ENCODE assay signal across 1 cellular context in the genomic region with DNA sequence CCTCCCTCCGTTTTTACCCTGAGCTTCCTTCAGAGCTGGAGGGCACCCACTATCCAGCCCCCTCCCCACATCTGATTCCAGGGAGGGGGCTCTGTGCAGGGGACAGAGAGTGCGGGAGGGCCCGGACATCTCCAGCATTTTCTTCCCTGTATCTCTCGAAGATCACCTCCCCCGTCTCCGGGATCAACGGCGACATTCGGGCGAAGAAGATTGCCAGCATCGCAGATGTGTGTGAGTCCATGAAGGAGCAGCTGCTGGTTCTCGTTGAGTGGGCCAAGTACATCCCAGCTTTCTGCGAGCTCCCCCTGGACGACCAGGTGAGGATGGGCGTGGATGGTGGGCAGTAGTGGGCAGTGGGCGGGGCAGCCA.
TF ChIP-seq lines count a peak whose summit lies in the region.

No MANE protein-coding gene starts in this region.

TF ChIP-seq in HepG2, 621 proteins besides CTCF, POLR2A, EP300 and RAD21 (continues in another document):
- TF ChIP-seq RFXAP (CRISPR knock-in tag; IDR thresholded peaks at IDR 0.05; ENCODE audit: borderline replicate concordance): no peak
- TF ChIP-seq ZC3H13 (CRISPR knock-in tag; IDR thresholded peaks at IDR 0.05): 0 out of 2 replicates have a peak, but pooled peaks have one; percentile 9
- peak; percentile 18 for TF ChIP-seq IKZF4 (CRISPR knock-in tag; IDR thresholded peaks at IDR 0.05; ENCODE audit: borderline replicate concordance, low read depth, not compliant biosample characterization)
- TF ChIP-seq KDM6A (CRISPR knock-in tag; IDR thresholded peaks at IDR 0.05; ENCODE audit: low read depth): no peak
- TF ChIP-seq ZBTB8A (CRISPR knock-in tag; IDR thresholded peaks at IDR 0.05; ENCODE audit: borderline replicate concordance, low read depth): no peak
- TF ChIP-seq CBFB (CRISPR knock-in tag; IDR thresholded peaks at IDR 0.05): no peak
- no peak for TF ChIP-seq ZNF256 (CRISPR knock-in tag; conservative IDR thresholded peaks at IDR 0.05)
- 0 out of 2 replicates have a peak, but pooled peaks have one; percentile 48 for TF ChIP-seq ZNF572 (CRISPR knock-in tag; IDR thresholded peaks at IDR 0.05)
- TF ChIP-seq, protein P1, sequence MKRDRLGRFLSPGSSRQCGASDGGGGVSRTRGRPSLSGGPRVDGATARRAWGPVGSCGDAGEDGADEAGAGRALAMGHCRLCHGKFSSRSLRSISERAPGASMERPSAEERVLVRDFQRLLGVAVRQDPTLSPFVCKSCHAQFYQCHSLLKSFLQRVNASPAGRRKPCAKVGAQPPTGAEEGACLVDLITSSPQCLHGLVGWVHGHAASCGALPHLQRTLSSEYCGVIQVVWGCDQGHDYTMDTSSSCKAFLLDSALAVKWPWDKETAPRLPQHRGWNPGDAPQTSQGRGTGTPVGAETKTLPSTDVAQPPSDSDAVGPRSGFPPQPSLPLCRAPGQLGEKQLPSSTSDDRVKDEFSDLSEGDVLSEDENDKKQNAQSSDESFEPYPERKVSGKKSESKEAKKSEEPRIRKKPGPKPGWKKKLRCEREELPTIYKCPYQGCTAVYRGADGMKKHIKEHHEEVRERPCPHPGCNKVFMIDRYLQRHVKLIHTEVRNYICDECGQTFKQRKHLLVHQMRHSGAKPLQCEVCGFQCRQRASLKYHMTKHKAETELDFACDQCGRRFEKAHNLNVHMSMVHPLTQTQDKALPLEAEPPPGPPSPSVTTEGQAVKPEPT (CRISPR knock-in tag; IDR thresholded peaks at IDR 0.05; ENCODE audit: low read depth): 0 out of 2 replicates have a peak, but pooled peaks have one; percentile 6
- TF ChIP-seq FLYWCH1 (CRISPR knock-in tag; IDR thresholded peaks at IDR 0.05): 0 out of 2 replicates have a peak, but pooled peaks have one; percentile 18
- no peak for TF ChIP-seq MED13 (CRISPR knock-in tag; IDR thresholded peaks at IDR 0.05)
- no peak for TF ChIP-seq SNAI1 (CRISPR knock-in tag; IDR thresholded peaks at IDR 0.05; ENCODE audit: borderline replicate concordance)
- no peak for TF ChIP-seq SIN3A (IDR thresholded peaks at IDR 0.05; ENCODE audit: borderline replicate concordance, low read depth, low read length)
- 0 out of 2 replicates have a peak, but pooled peaks have one; percentile 11 for TF ChIP-seq ZNF296 (CRISPR knock-in tag; conservative IDR thresholded peaks at IDR 0.05)
- peak; percentile 78 for TF ChIP-seq AGO2 (optimal IDR thresholded peaks at IDR 0.05; ENCODE audit: low read depth, low read length)
- TF ChIP-seq ZNF33B (CRISPR knock-in tag; IDR thresholded peaks at IDR 0.05): 0 out of 2 replicates have a peak, but pooled peaks have one; percentile 12
- TF ChIP-seq, protein P2, sequence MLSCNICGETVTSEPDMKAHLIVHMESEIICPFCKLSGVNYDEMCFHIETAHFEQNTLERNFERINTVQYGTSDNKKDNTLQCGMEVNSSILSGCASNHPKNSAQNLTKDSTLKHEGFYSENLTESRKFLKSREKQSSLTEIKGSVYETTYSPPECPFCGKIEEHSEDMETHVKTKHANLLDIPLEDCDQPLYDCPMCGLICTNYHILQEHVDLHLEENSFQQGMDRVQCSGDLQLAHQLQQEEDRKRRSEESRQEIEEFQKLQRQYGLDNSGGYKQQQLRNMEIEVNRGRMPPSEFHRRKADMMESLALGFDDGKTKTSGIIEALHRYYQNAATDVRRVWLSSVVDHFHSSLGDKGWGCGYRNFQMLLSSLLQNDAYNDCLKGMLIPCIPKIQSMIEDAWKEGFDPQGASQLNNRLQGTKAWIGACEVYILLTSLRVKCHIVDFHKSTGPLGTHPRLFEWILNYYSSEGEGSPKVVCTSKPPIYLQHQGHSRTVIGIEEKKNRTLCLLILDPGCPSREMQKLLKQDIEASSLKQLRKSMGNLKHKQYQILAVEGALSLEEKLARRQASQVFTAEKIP (CRISPR knock-in tag; IDR thresholded peaks at IDR 0.05; ENCODE audit: borderline replicate concordance): no peak
- TF ChIP-seq, protein P3, sequence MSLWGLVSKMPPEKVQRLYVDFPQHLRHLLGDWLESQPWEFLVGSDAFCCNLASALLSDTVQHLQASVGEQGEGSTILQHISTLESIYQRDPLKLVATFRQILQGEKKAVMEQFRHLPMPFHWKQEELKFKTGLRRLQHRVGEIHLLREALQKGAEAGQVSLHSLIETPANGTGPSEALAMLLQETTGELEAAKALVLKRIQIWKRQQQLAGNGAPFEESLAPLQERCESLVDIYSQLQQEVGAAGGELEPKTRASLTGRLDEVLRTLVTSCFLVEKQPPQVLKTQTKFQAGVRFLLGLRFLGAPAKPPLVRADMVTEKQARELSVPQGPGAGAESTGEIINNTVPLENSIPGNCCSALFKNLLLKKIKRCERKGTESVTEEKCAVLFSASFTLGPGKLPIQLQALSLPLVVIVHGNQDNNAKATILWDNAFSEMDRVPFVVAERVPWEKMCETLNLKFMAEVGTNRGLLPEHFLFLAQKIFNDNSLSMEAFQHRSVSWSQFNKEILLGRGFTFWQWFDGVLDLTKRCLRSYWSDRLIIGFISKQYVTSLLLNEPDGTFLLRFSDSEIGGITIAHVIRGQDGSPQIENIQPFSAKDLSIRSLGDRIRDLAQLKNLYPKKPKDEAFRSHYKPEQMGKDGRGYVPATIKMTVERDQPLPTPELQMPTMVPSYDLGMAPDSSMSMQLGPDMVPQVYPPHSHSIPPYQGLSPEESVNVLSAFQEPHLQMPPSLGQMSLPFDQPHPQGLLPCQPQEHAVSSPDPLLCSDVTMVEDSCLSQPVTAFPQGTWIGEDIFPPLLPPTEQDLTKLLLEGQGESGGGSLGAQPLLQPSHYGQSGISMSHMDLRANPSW (CRISPR knock-in tag; IDR thresholded peaks at IDR 0.05; ENCODE audit: borderline replicate concordance): no peak
- peak; percentile 65 for TF ChIP-seq ZNF883 (CRISPR knock-in tag; IDR thresholded peaks at IDR 0.05; ENCODE audit: not compliant biosample characterization)
- TF ChIP-seq ZNF598 (CRISPR knock-in tag; IDR thresholded peaks at IDR 0.05; ENCODE audit: borderline replicate concordance): 0 out of 2 replicates have a peak, but pooled peaks have one; percentile 32
- TF ChIP-seq, protein P4, sequence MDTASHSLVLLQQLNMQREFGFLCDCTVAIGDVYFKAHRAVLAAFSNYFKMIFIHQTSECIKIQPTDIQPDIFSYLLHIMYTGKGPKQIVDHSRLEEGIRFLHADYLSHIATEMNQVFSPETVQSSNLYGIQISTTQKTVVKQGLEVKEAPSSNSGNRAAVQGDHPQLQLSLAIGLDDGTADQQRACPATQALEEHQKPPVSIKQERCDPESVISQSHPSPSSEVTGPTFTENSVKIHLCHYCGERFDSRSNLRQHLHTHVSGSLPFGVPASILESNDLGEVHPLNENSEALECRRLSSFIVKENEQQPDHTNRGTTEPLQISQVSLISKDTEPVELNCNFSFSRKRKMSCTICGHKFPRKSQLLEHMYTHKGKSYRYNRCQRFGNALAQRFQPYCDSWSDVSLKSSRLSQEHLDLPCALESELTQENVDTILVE (CRISPR knock-in tag; IDR thresholded peaks at IDR 0.05): no peak
- no peak for TF ChIP-seq ZNF749 (CRISPR knock-in tag; IDR thresholded peaks at IDR 0.05; ENCODE audit: borderline replicate concordance)
- TF ChIP-seq, protein P5, sequence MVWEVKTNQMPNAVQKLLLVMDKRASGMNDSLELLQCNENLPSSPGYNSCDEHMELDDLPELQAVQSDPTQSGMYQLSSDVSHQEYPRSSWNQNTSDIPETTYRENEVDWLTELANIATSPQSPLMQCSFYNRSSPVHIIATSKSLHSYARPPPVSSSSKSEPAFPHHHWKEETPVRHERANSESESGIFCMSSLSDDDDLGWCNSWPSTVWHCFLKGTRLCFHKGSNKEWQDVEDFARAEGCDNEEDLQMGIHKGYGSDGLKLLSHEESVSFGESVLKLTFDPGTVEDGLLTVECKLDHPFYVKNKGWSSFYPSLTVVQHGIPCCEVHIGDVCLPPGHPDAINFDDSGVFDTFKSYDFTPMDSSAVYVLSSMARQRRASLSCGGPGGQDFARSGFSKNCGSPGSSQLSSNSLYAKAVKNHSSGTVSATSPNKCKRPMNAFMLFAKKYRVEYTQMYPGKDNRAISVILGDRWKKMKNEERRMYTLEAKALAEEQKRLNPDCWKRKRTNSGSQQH (CRISPR knock-in tag; IDR thresholded peaks at IDR 0.05; ENCODE audit: low read depth): no peak
- TF ChIP-seq ZNF350 (CRISPR knock-in tag; IDR thresholded peaks at IDR 0.05; ENCODE audit: borderline replicate concordance, low read depth): no peak; the same call in 1 of the 2 replicates
- TF ChIP-seq, protein P6, sequence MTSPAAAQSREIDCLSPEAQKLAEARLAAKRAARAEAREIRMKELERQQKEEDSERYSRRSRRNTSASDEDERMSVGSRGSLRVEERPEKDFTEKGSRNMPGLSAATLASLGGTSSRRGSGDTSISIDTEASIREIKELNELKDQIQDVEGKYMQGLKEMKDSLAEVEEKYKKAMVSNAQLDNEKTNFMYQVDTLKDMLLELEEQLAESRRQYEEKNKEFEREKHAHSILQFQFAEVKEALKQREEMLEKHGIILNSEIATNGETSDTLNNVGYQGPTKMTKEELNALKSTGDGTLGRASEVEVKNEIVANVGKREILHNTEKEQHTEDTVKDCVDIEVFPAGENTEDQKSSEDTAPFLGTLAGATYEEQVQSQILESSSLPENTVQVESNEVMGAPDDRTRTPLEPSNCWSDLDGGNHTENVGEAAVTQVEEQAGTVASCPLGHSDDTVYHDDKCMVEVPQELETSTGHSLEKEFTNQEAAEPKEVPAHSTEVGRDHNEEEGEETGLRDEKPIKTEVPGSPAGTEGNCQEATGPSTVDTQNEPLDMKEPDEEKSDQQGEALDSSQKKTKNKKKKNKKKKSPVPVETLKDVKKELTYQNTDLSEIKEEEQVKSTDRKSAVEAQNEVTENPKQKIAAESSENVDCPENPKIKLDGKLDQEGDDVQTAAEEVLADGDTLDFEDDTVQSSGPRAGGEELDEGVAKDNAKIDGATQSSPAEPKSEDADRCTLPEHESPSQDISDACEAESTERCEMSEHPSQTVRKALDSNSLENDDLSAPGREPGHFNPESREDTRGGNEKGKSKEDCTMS (CRISPR knock-in tag; conservative IDR thresholded peaks at IDR 0.05): no peak
- TF ChIP-seq MTF2 (CRISPR knock-in tag; IDR thresholded peaks at IDR 0.05; ENCODE audit: borderline replicate concordance): no peak
- TF ChIP-seq KDM3A (CRISPR knock-in tag; IDR thresholded peaks at IDR 0.05; ENCODE audit: low read depth): no peak
- TF ChIP-seq IRX3 (CRISPR knock-in tag; IDR thresholded peaks at IDR 0.05; ENCODE audit: borderline replicate concordance, low read depth): no peak
- TF ChIP-seq, protein P7, sequence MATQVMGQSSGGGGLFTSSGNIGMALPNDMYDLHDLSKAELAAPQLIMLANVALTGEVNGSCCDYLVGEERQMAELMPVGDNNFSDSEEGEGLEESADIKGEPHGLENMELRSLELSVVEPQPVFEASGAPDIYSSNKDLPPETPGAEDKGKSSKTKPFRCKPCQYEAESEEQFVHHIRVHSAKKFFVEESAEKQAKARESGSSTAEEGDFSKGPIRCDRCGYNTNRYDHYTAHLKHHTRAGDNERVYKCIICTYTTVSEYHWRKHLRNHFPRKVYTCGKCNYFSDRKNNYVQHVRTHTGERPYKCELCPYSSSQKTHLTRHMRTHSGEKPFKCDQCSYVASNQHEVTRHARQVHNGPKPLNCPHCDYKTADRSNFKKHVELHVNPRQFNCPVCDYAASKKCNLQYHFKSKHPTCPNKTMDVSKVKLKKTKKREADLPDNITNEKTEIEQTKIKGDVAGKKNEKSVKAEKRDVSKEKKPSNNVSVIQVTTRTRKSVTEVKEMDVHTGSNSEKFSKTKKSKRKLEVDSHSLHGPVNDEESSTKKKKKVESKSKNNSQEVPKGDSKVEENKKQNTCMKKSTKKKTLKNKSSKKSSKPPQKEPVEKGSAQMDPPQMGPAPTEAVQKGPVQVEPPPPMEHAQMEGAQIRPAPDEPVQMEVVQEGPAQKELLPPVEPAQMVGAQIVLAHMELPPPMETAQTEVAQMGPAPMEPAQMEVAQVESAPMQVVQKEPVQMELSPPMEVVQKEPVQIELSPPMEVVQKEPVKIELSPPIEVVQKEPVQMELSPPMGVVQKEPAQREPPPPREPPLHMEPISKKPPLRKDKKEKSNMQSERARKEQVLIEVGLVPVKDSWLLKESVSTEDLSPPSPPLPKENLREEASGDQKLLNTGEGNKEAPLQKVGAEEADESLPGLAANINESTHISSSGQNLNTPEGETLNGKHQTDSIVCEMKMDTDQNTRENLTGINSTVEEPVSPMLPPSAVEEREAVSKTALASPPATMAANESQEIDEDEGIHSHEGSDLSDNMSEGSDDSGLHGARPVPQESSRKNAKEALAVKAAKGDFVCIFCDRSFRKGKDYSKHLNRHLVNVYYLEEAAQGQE (IDR thresholded peaks at IDR 0.05; ENCODE audit: borderline replicate concordance in 1 of 2, low read depth in 1 of 2, low read length in 2 of 2): no peak
- no peak for TF ChIP-seq ZNF232 (CRISPR knock-in tag; IDR thresholded peaks at IDR 0.05; ENCODE audit: borderline replicate concordance)
- no peak for TF ChIP-seq FOXC1 (CRISPR knock-in tag; IDR thresholded peaks at IDR 0.05; ENCODE audit: borderline replicate concordance)
- no peak for TF ChIP-seq MAZ (IDR thresholded peaks at IDR 0.05; ENCODE audit: borderline replicate concordance, low read depth, low read length)
- no peak for TF ChIP-seq MAZ (CRISPR knock-in tag; IDR thresholded peaks at IDR 0.05; ENCODE audit: low read depth)
- TF ChIP-seq RBM22 (optimal IDR thresholded peaks at IDR 0.05; ENCODE audit: low read length): peak; percentile 39
- TF ChIP-seq, protein P8, sequence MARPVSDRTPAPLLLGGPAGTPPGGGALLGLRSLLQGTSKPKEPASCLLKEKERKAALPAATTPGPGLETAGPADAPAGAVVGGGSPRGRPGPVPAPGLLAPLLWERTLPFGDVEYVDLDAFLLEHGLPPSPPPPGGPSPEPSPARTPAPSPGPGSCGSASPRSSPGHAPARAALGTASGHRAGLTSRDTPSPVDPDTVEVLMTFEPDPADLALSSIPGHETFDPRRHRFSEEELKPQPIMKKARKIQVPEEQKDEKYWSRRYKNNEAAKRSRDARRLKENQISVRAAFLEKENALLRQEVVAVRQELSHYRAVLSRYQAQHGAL (CRISPR knock-in tag; IDR thresholded peaks at IDR 0.05; ENCODE audit: not compliant biosample characterization): no peak
- no peak for TF ChIP-seq ATF1 (CRISPR knock-in tag; IDR thresholded peaks at IDR 0.05)
- TF ChIP-seq ZNF431 (CRISPR knock-in tag; IDR thresholded peaks at IDR 0.05; ENCODE audit: borderline replicate concordance, low read depth): 0 out of 2 replicates have a peak, but pooled peaks have one; percentile 43
- TF ChIP-seq ZNF333 (CRISPR knock-in tag; IDR thresholded peaks at IDR 0.05; ENCODE audit: borderline replicate concordance): no peak
- TF ChIP-seq ATF7 (IDR thresholded peaks at IDR 0.05): no peak
- TF ChIP-seq ATF7 (CRISPR knock-in tag; IDR thresholded peaks at IDR 0.05): no peak
- 0 out of 2 replicates have a peak, but pooled peaks have one; percentile 21 for TF ChIP-seq ZNF33A (CRISPR knock-in tag; IDR thresholded peaks at IDR 0.05; ENCODE audit: borderline replicate concordance)
- peak; percentile 72; the same call in 1 of the 2 replicates for TF ChIP-seq ATF7-NPFF (CRISPR knock-in tag; IDR thresholded peaks at IDR 0.05; ENCODE audit: low read depth)
- TF ChIP-seq ZFP36 (IDR thresholded peaks at IDR 0.05; ENCODE audit: borderline replicate concordance, low read depth, low read length, partially characterized antibody): no peak
- no peak for TF ChIP-seq BHLHE40 (IDR thresholded peaks at IDR 0.05; ENCODE audit: low read length)
- no peak for TF ChIP-seq ZNF709 (CRISPR knock-in tag; IDR thresholded peaks at IDR 0.05)
- no peak for TF ChIP-seq SP4 (CRISPR knock-in tag; IDR thresholded peaks at IDR 0.05)
- no peak for TF ChIP-seq CBX5 (CRISPR knock-in tag; IDR thresholded peaks at IDR 0.05; ENCODE audit: borderline replicate concordance)
- no peak for TF ChIP-seq ZNF891 (CRISPR knock-in tag; IDR thresholded peaks at IDR 0.05)
- 0 out of 2 replicates have a peak, but pooled peaks have one; percentile 45 for TF ChIP-seq SALL2 (CRISPR knock-in tag; IDR thresholded peaks at IDR 0.05)
